8 cellular contexts compared by ENCODE assay signal in the genomic region with DNA sequence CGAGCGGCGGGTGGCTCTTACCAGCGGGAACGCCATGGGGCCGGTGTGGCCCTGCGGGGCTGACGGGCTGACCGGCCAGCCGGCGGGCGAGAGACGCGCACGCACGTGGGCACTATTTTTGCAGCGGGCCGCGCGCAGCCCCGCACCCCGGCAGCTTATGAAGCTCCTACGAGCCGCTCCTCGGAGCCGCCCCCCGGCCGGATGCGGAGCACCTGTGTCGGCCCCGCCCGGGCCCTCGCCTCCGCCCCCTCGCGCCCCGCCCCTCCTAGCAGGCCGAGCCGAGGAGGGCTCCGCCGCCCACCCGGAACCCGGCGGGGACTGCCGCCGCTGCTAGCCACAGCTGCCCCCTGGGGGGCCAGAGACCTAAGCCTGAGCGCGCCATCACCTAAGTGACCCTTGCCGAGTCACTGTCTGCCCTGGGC. TPM values are rescaled to one million over a fixed set of nuclear protein-coding genes. Genes with fewer than 3 reads are reported as not detected.
A peak's percentile ranks its signal among the peaks of the same experiment; 100 is the strongest.
DNase-seq lines count a peak whose midpoint lies in the region; ATAC-seq and TF ChIP-seq lines count a peak whose summit lies in the region.

No MANE protein-coding gene starts in this region.

- H3K4me3 ChIP-seq in AG04449 (ENCODE audit: low read depth, low read length), result peak overlapping the region; percentile 40
- H3K4me3 ChIP-seq in hepatocyte, result peak overlapping the region; percentile 45
- H3K4me3 ChIP-seq in spleen, result peak overlapping the region; percentile 16 to 76 (median 54)

- no peaks in the 10 kb centered on the region for H3K36me3 ChIP-seq in hepatocyte (replicated peaks; ENCODE audit: insufficient read depth, low read depth)
- H3K36me3 ChIP-seq in spleen, result no peaks in the 10 kb centered on the region

- no peaks in the 10 kb centered on the region for H3K9me3 ChIP-seq in hepatocyte (ENCODE audit: low read depth)
- H3K9me3 ChIP-seq in spleen, result no peaks in the 10 kb centered on the region

- intact Hi-C loops in spleen (cut with DNase I; ENCODE audit: low total_unique reads), result no loop called here

- TF ChIP-seq POLR2A in spleen (IDR thresholded peaks at IDR 0.05), result no peak
- no peak for TF ChIP-seq POLR2A in GM18505 (IDR thresholded peaks at IDR 0.05; ENCODE audit: borderline replicate concordance, extremely low read depth, insufficient read depth, insufficient read length)

- no peaks in the 10 kb centered on the region for H3K9me2 ChIP-seq in hepatocyte (replicated peaks; ENCODE audit: insufficient read depth)

- 0% methylated on average over 12 of the region's 49 CpGs for WGBS in hepatocyte (ENCODE audit: low lambda C conversion rate, missing lambda C conversion rate)
- WGBS in spleen, 5 donors, result 1 to 3% (median 2%) methylated on average over 22 to 49 of the region's 49 CpGs; no CpG with 5 or more reads in 1 of the 5 donors

- POLR2A ChIA-PET in AG04449 (lab: Yijun Ruan, JAX), result no interaction called here

- H3K27me3 ChIP-seq in hepatocyte, result peaks cover 84% of the 10 kb centered on the region
- H3K27me3 ChIP-seq in spleen (replicated peaks in 1 of 7), result peaks cover 0 to 90% (median 57%) of the 10 kb centered on the region in 7 donors

- H4K20me1 ChIP-seq in hepatocyte (ENCODE audit: insufficient read depth, poor library complexity, severe bottlenecking), result no peaks in the 10 kb centered on the region

- DNase-seq in AG04449 (ENCODE audit: low read depth, low spot score) (no peak), hepatocyte (ENCODE audit: low spot score) (no peak), spleen (peak; percentile 83)
- DNase-seq in activated effector memory CD4-positive, alpha-beta T cell treated with Interleukin-2 at 50 U/mL for 16 hours, result peak; percentile 24

- H3K4me1 ChIP-seq in hepatocyte (ENCODE audit: insufficient read depth), result peaks cover 5% of the 10 kb centered on the region
- H3K4me1 ChIP-seq in spleen, result peaks cover 11 to 27% (median 23%) of the 10 kb centered on the region in 6 donors

- ATAC-seq in HG03045 (IDR thresholded peaks at IDR 0.05; ENCODE audit: unreplicated experiment), result peak; percentile 27
- no peak for ATAC-seq in HG03521 (IDR thresholded peaks at IDR 0.05; ENCODE audit: unreplicated experiment)
- no peak for ATAC-seq in HG03442 (IDR thresholded peaks at IDR 0.05; ENCODE audit: unreplicated experiment)
- no peak for ATAC-seq in GM18505 (IDR thresholded peaks at IDR 0.05; ENCODE audit: unreplicated experiment)

- H3K79me2 ChIP-seq in hepatocyte, result no peaks in the 10 kb centered on the region

- CTCF ChIA-PET in AG04449 (lab: Yijun Ruan, JAX), result no interaction called here

- H2AFZ ChIP-seq in hepatocyte, result peak overlapping the region; percentile 81

- H3K27ac ChIP-seq in hepatocyte, result no peak overlapping the region
- no peak overlapping the region for H3K27ac ChIP-seq in spleen

- peak overlapping the region; percentile 94 for H3K4me2 ChIP-seq in hepatocyte

- TF ChIP-seq CTCF in AG04449 (IDR thresholded peaks at IDR 0.05; ENCODE audit: insufficient read depth, low read length, missing control alignments) (no peak), hepatocyte (IDR thresholded peaks at IDR 0.05; ENCODE audit: poor library complexity) (no peak), spleen (IDR thresholded peaks at IDR 0.05 in 8 of 11, conservative IDR thresholded peaks at IDR 0.05 in 3 of 11) (no peak)

RNA-seq across cellular contexts. Expression of gene CPEB1, which starts 0.7 kb away (rescaled TPM):
- total RNA-seq in hepatocyte (0.87 and 1.6 TPM in 2 replicates), spleen (1 to 10 TPM in 1 of 7 donors, under 1 TPM in 6; 0.09 to 1.2 (median 0.46) TPM)
- polyA plus RNA-seq in hepatocyte (1.2 and 1.9 TPM in 2 replicates), spleen (under 1 TPM; 0.39 to 0.48 (median 0.47) TPM)

Comparison
In these comparisons a context has a peak if more than half of its experiments do, and no peak if none do; other contexts are left out.
1. DNase-seq: peak in activated effector memory CD4-positive, alpha-beta T cell treated with Interleukin-2 at 50 U/mL for 16 hours (single experiment) and spleen (single experiment); none in AG04449 (single experiment) and hepatocyte (single experiment).
2. Peak in every context shown above with its lines, with median percentiles within 50 percentile points of each other: H3K4me3 ChIP-seq.